ENCODE assay signal across 34 cellular contexts in the genomic region with DNA sequence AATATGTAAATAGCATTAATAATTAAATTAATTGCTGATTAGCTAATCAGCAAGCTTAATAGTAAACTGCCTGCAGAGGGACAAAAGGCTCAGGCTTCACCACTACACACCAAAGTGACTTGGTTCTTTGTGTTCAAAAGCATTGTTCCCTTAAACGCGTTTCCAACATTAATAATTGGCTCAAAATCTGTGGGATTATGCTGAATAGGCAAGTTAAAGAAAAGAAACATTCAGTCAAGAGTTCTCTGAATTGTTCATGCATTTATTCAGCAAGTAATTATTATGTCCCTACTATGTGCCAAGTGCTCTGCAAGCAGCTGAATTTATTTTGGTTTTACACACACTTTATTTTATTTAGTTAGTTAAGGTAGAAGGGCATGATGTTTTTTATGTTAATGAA.
"Had no signal": no experiment of that assay in that cellular context is flagged by ENCODE, and none has a peak within 500 bp of the region (broad histone marks: within the 10 kb centered on the region; RNA-seq: fewer than 3 reads in every experiment).

No MANE protein-coding gene starts in this region.

- H3K9me3 ChIP-seq: adrenal gland, ascending aorta had no signal

- H3K27me3 ChIP-seq: adrenal gland, ascending aorta, cardiac muscle cell had no signal

- ATAC-seq: activated CD8-positive, alpha-beta T cell treated with anti-CD3 and anti-CD28 coated beads for 36 hours; activated naive CD4-positive, alpha-beta T cell treated with anti-CD3 and anti-CD28 coated beads, Interleukin-2, amount 50 U/mL, for 72 hours; activated T-cell treated with anti-CD3 and anti-CD28 coated beads, Interleukin-2, amount 50 U/mL, for 4 hours; activated T-cell treated with anti-CD3 and anti-CD28 coated beads, Interleukin-2, amount 50 U/mL, for 72 hours; activated T-helper 17 cell treated with anti-CD3 and anti-CD28 coated beads, Interleukin-2, amount 50 U/mL, for 72 hours had no signal

- H3K4me1 ChIP-seq: adrenal gland, ascending aorta had no signal

- H3K4me3 ChIP-seq: adrenal gland, ascending aorta, cardiac muscle cell had no signal

- FAIRE-seq: bronchial epithelial cell, TTC549 had no signal

- DNase-seq: activated B cell treated with CpG ODN at 0.5 μM for 24 hours; activated CD4-positive, alpha-beta memory T cell treated with anti-CD3 and anti-CD28 coated beads for 36 hours; activated CD4-positive, alpha-beta T cell treated with anti-CD3 and anti-CD28 coated beads for 4 hours; activated CD4-positive, alpha-beta T cell treated with anti-CD3 and anti-CD28 coated beads, Interleukin-2, amount 10 ng/mL, durations not matched to agents 24 days and 14 days; activated CD4-positive, alpha-beta T cell treated with anti-CD3 and anti-CD28 coated beads, Interleukin-2, amount 50 U/mL, for 1 hour; activated CD4-positive, alpha-beta T cell treated with anti-CD3 and anti-CD28 coated beads, Interleukin-2, amount 50 U/mL, for 4 hours; activated CD4-positive, CD25-positive, alpha-beta regulatory T cell treated with anti-CD3 and anti-CD28 coated beads, Interleukin-2, amount 50 U/mL, for 72 hours; activated CD8-positive, alpha-beta memory T cell treated with anti-CD3 and anti-CD28 coated beads, Interleukin-2, amount 50 U/mL, for 4 hours; activated CD8-positive, alpha-beta T cell treated with anti-CD3 and anti-CD28 coated beads for 36 hours; activated effector memory CD4-positive, alpha-beta T cell treated with anti-CD3 and anti-CD28 coated beads, Interleukin-2, amount 50 U/mL, for 16 hours; activated gamma-delta T cell treated with Interleukin-2 at 50 U/mL for 16 hours; activated naive CD4-positive, alpha-beta T cell; activated naive CD4-positive, alpha-beta T cell treated with anti-CD3 and anti-CD28 coated beads for 36 hours; activated naive CD4-positive, alpha-beta T cell treated with anti-CD3 and anti-CD28 coated beads, Interleukin-2, amount 50 U/mL, for 16 hours; activated naive CD8-positive, alpha-beta T cell treated with anti-CD3 and anti-CD28 coated beads for 36 hours; activated T-cell treated with anti-CD3 and anti-CD28 coated beads for 4 hours; activated T-cell treated with anti-CD3 and anti-CD28 coated beads, Interleukin-2, amount 50 U/mL, for 1 hour; activated T-cell treated with anti-CD3 and anti-CD28 coated beads, Interleukin-2, amount 50 U/mL, for 4 hours; activated T-cell treated with anti-CD3 and anti-CD28 coated beads, Interleukin-2, amount 50 U/mL, for 72 hours; adrenal gland; amniotic stem cell; anterior cingulate cortex; caudate nucleus; cerebellar nuclear complex; T-helper 1 cell; T-helper 2 cell; T-helper 9 cell had no signal

- H3K27ac ChIP-seq: adrenal gland, ascending aorta, cardiac muscle cell, VCaP had no signal

- H3K36me3 ChIP-seq: adrenal gland, ascending aorta, cardiac muscle cell had no signal
